Comparison of ENCODE assay signal across 8 cellular contexts in the genomic region with DNA sequence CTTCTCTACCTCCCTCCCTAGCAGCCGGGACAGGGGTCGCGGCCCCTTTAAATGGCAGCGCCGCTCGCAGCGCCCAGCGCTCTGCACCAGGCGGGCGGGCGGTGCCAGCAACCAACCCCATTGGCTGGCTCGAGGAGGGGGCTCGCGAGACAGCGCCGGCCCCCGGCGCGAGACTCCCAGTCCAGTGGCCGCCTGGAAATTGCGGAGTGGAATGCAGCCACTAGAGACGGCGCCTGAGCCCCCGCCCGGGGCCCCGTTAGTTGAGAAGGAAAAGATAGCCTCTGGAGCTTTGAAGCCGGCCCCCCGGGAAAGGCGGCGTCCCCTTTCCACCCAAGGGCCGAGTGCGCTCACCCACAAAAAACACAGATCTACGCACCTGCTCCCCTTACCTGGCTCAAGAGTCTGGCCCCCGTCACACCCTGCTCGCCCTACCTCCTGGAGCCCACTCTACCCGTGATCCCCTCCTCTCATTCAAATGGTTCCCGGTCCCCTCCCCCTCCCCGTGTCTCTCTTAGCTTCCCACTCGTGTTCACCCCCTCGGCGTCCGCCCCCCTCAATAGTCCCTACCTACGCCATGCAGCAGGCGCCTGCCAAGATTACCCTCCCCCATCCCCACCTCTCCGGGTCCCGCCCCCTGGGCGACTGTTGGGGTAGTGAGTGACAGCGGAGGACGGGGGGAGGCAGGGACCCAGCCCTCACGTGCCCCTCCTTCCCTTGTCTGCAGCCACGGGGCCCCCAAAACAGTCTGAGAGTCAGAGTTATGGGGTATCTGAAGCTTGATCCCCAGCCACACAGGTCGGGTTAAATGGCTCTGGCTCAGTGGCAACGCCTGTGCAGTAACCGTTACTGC. TPM values are rescaled to one million over a fixed set of nuclear protein-coding genes. Genes with fewer than 3 reads are reported as not detected.
A peak's percentile ranks its signal among the peaks of the same experiment; 100 is the strongest.
DNase-seq lines count a peak whose midpoint lies in the region; ATAC-seq, FAIRE-seq and TF ChIP-seq lines count a peak whose summit lies in the region.

ZMYM3 (minus strand) TSS at position 49 of the 850 bp plus-strand sequence. CDS start 885 bp downstream, outside the sequence.

- POLR2A ChIA-PET in naive thymus-derived CD8-positive, alpha-beta T cell (lab: Charles Lee), result interaction anchor here (0.6 to 5.2 kb wide), 17 partner anchors 27 to 280 kb away, joined by 3 to 84 read pairs (median 4); partner anchors contain the start of genes ITGB1BP2, NONO, OGT and SNX12

- H3K4me3 Mint-ChIP-seq in activated T-helper 17 cell treated with anti-CD3 and anti-CD28 coated beads, Interleukin-2, amount 50 U/mL, for 72 hours, result peak within 1 kb of the TSS; percentile 74
- peak within 1 kb of the TSS; percentile 84 to 98 (median 93) for H3K4me3 Mint-ChIP-seq in naive thymus-derived CD8-positive, alpha-beta T cell
- peak within 1 kb of the TSS; percentile 97 for H3K4me3 Mint-ChIP-seq in stimulated activated memory B cell treated with anti-CD40 and anti-IgM and Interleukin-4, amounts not matched to agents 10 μg/mL and 1 μg/mL and 100 μg/mL, for 72 hours

- H3K79me2 ChIP-seq in Loucy (ENCODE audit: insufficient read depth, low read length) (peaks cover 42% of the 10 kb centered on the region), fibroblast of lung (ENCODE audit: control insufficient read depth, insufficient read depth, low read length) (no peaks in the 10 kb centered on the region)

- H3K4me3 ChIP-seq in Loucy (ENCODE audit: low read length, poor library complexity, severe bottlenecking) (peak within 1 kb of the TSS; percentile 91), RWPE2 (ENCODE audit: severe bottlenecking) (peak within 1 kb of the TSS; percentile 67), fibroblast of lung (replicated peaks in 1 of 4; ENCODE audit: control extremely low read depth in 1 of 4, insufficient read depth in 1 of 4, low read depth in 3 of 4, low read length in 4 of 4) (peak within 1 kb of the TSS; percentile 75 to 76 (median 75))

- FAIRE-seq in H54 (lab: Jason Lieb, UNC), result no peak

- H3K36me3 ChIP-seq in Loucy (ENCODE audit: insufficient read depth, low read length), result peaks cover 5% of the 10 kb centered on the region; the same call in 1 of the 2 replicates
- no peaks in the 10 kb centered on the region; the same call in 1 of the 2 replicates for H3K36me3 ChIP-seq in RWPE2 (ENCODE audit: low read depth)
- H3K36me3 ChIP-seq in fibroblast of lung (ENCODE audit: control insufficient read depth, insufficient read depth, low read length), result no peaks in the 10 kb centered on the region

- no peaks in the 10 kb centered on the region for H3K9me3 Mint-ChIP-seq in activated T-helper 17 cell treated with anti-CD3 and anti-CD28 coated beads, Interleukin-2, amount 50 U/mL, for 72 hours
- H3K9me3 Mint-ChIP-seq in naive thymus-derived CD8-positive, alpha-beta T cell, result no peaks in the 10 kb centered on the region
- H3K9me3 Mint-ChIP-seq in stimulated activated memory B cell treated with anti-CD40 and anti-IgM and Interleukin-4, amounts not matched to agents 10 μg/mL and 1 μg/mL and 100 μg/mL, for 72 hours, result no peaks in the 10 kb centered on the region

- H3K27me3 Mint-ChIP-seq in activated T-helper 17 cell treated with anti-CD3 and anti-CD28 coated beads, Interleukin-2, amount 50 U/mL, for 72 hours, result no peaks in the 10 kb centered on the region
- H3K27me3 Mint-ChIP-seq in naive thymus-derived CD8-positive, alpha-beta T cell, result no peaks in the 10 kb centered on the region
- H3K27me3 Mint-ChIP-seq in stimulated activated memory B cell treated with anti-CD40 and anti-IgM and Interleukin-4, amounts not matched to agents 10 μg/mL and 1 μg/mL and 100 μg/mL, for 72 hours, result no peaks in the 10 kb centered on the region

- peaks cover 10% of the 10 kb centered on the region for H3K36me3 Mint-ChIP-seq in activated T-helper 17 cell treated with anti-CD3 and anti-CD28 coated beads, Interleukin-2, amount 50 U/mL, for 72 hours (ENCODE audit: low read depth)
- peaks cover 0 to 11% (median 0%) of the 10 kb centered on the region in 3 donors for H3K36me3 Mint-ChIP-seq in naive thymus-derived CD8-positive, alpha-beta T cell
- H3K36me3 Mint-ChIP-seq in stimulated activated memory B cell treated with anti-CD40 and anti-IgM and Interleukin-4, amounts not matched to agents 10 μg/mL and 1 μg/mL and 100 μg/mL, for 72 hours, result peaks cover 9% of the 10 kb centered on the region

- H3K27ac ChIP-seq in RWPE2 (ENCODE audit: poor library complexity, severe bottlenecking), result peak within 1 kb of the TSS; percentile 31
- H3K27ac ChIP-seq in fibroblast of lung (ENCODE audit: insufficient read depth, low read length), result peak within 1 kb of the TSS; percentile 69

- H3K4me1 ChIP-seq in Loucy (ENCODE audit: insufficient read depth, low read length, poor library complexity, severe bottlenecking) (peaks cover 21% of the 10 kb centered on the region), RWPE2 (ENCODE audit: insufficient read depth, poor library complexity, severe bottlenecking) (no peaks in the 10 kb centered on the region), fibroblast of lung (ENCODE audit: control insufficient read depth, extremely low read depth, insufficient read depth, low read length) (peaks cover 4% of the 10 kb centered on the region)

- H3K9me2 ChIP-seq in Loucy (replicated peaks; ENCODE audit: low read depth, low read length), result no peaks in the 10 kb centered on the region

- H3K4me1 Mint-ChIP-seq in activated T-helper 17 cell treated with anti-CD3 and anti-CD28 coated beads, Interleukin-2, amount 50 U/mL, for 72 hours, result peaks cover 9% of the 10 kb centered on the region
- H3K4me1 Mint-ChIP-seq in naive thymus-derived CD8-positive, alpha-beta T cell, result peaks cover 13 to 32% (median 23%) of the 10 kb centered on the region in 4 donors
- peaks cover 24% of the 10 kb centered on the region for H3K4me1 Mint-ChIP-seq in stimulated activated memory B cell treated with anti-CD40 and anti-IgM and Interleukin-4, amounts not matched to agents 10 μg/mL and 1 μg/mL and 100 μg/mL, for 72 hours

- H3K27me3 ChIP-seq in Loucy (ENCODE audit: insufficient read depth, low read length, poor library complexity, severe bottlenecking) (no peaks in the 10 kb centered on the region), RWPE2 (ENCODE audit: insufficient read depth, poor library complexity, severe bottlenecking) (no peaks in the 10 kb centered on the region), fibroblast of lung (ENCODE audit: control insufficient read depth, insufficient read depth, low read length) (no peaks in the 10 kb centered on the region)

- H3K9ac ChIP-seq in Loucy (ENCODE audit: low read depth, low read length, poor library complexity, severe bottlenecking), result peak within 1 kb of the TSS; percentile 99
- H3K9ac ChIP-seq in fibroblast of lung (ENCODE audit: insufficient read depth, low read length), result peak within 1 kb of the TSS; percentile 66

- peak; percentile 83 for DNase-seq in EL
- DNase-seq in H54 (ENCODE audit: insufficient read length, low spot score), result peak; percentile 87
- peak; percentile 69 for DNase-seq in RWPE2 (ENCODE audit: low spot score)
- DNase-seq in fibroblast of lung (ENCODE audit: low read depth in 2 of 2), result peak; percentile 81 to 83
- DNase-seq in naive thymus-derived CD8-positive, alpha-beta T cell, result peak; percentile 68 to 93 (median 84)

- H3K4me2 ChIP-seq in Loucy (ENCODE audit: low read depth, low read length, poor library complexity, severe bottlenecking), result peak within 1 kb of the TSS; percentile 98
- H3K4me2 ChIP-seq in fibroblast of lung (ENCODE audit: extremely low read depth, insufficient read depth, low read length), result peak within 1 kb of the TSS; percentile 93

- peak; percentile 92 for ATAC-seq in RWPE2 (ENCODE audit: low read depth)
- ATAC-seq in activated T-helper 17 cell treated with anti-CD3 and anti-CD28 coated beads, Interleukin-2, amount 50 U/mL, for 72 hours (replicated peaks), result peak; percentile 72
- ATAC-seq in naive thymus-derived CD8-positive, alpha-beta T cell, result peak; percentile 82 to 84
- peak; percentile 95 for ATAC-seq in stimulated activated memory B cell treated with anti-CD40 and anti-IgM and Interleukin-4, amounts not matched to agents 10 μg/mL and 1 μg/mL and 100 μg/mL, for 72 hours

- H3F3A ChIP-seq in Loucy (ENCODE audit: low read depth), result no peaks in the 10 kb centered on the region

- TF ChIP-seq POLR2A in H54 (IDR thresholded peaks at IDR 0.05; ENCODE audit: low read depth, low read length), result peak; percentile 12; the same call in 1 of the 2 replicates

- H2AFZ ChIP-seq in Loucy (ENCODE audit: low read length) (peak within 1 kb of the TSS; percentile 74), fibroblast of lung (ENCODE audit: low read length) (peak within 1 kb of the TSS; percentile 62)

- H4K20me1 ChIP-seq in Loucy (ENCODE audit: insufficient read depth, low read length, poor library complexity, severe bottlenecking) (peaks cover 16% of the 10 kb centered on the region), fibroblast of lung (ENCODE audit: control insufficient read depth, extremely low read depth, insufficient read depth, low read length) (no peaks in the 10 kb centered on the region)

- peak within 1 kb of the TSS; percentile 75 for H3K27ac Mint-ChIP-seq in activated T-helper 17 cell treated with anti-CD3 and anti-CD28 coated beads, Interleukin-2, amount 50 U/mL, for 72 hours
- H3K27ac Mint-ChIP-seq in naive thymus-derived CD8-positive, alpha-beta T cell, result peak within 1 kb of the TSS; percentile 89 to 98 (median 97)
- H3K27ac Mint-ChIP-seq in stimulated activated memory B cell treated with anti-CD40 and anti-IgM and Interleukin-4, amounts not matched to agents 10 μg/mL and 1 μg/mL and 100 μg/mL, for 72 hours, result peak within 1 kb of the TSS; percentile 91

- H3K9me3 ChIP-seq in Loucy (ENCODE audit: insufficient read depth, low read depth, low read length) (no peaks in the 10 kb centered on the region), RWPE2 (ENCODE audit: severe bottlenecking) (no peaks in the 10 kb centered on the region), fibroblast of lung (ENCODE audit: control insufficient read depth, insufficient read depth, low read depth, low read length) (no peaks in the 10 kb centered on the region)

- TF ChIP-seq CTCF in Loucy (conservative IDR thresholded peaks at IDR 0.05; ENCODE audit: low read length) (no peak), RWPE2 (IDR thresholded peaks at IDR 0.05; ENCODE audit: poor library complexity, severe bottlenecking) (no peak), fibroblast of lung (conservative IDR thresholded peaks at IDR 0.05 in 1 of 2, IDR thresholded peaks at IDR 0.05 in 1 of 2; ENCODE audit: low read depth in 1 of 2, low read length in 2 of 2) (no peak)

RNA-seq across cellular contexts. Expression of gene ZMYM3, which starts in this region (rescaled TPM):
- 10 to 100 TPM; 18.3 TPM for total RNA-seq in activated T-helper 17 cell treated with anti-CD3 and anti-CD28 coated beads, Interleukin-2, amount 50 U/mL, for 72 hours
- 9.2 and 16.8 TPM in 2 replicates for total RNA-seq in fibroblast of lung
- polyA plus RNA-seq in fibroblast of lung, result 13.4 and 16.3 TPM in 2 replicates
- polyA plus RNA-seq in fibroblast of lung (2012), result 16.0 and 16.2 TPM in 2 replicates
- polyA minus RNA-seq in fibroblast of lung (ENCODE audit: low replicate concordance), result 50.6 and 62.9 TPM in 2 replicates
- 10 to 100 TPM; 35.3 to 36.0 TPM for total RNA-seq in naive thymus-derived CD8-positive, alpha-beta T cell
- polyA plus RNA-seq in naive thymus-derived CD8-positive, alpha-beta T cell, result 1 to 10 TPM; 4.8 to 6.5 (median 5.0) TPM

Comparison
In these comparisons a context has a peak if more than half of its experiments do, and no peak if none do; other contexts are left out.
1. Peak in every context shown above with its lines: DNase-seq, ATAC-seq, H3K4me3 ChIP-seq and H3K27ac ChIP-seq.